ENCODE assay signal across 8 cellular contexts in genomic region chr3:73056365-73057150, GRCh38. TPM values are rescaled to one million over a fixed set of nuclear protein-coding genes. Genes with fewer than 3 reads are reported as not detected.
A peak's percentile ranks its signal among the peaks of the same experiment; 100 is the strongest.
DNase-seq lines count a peak whose midpoint lies in the region; ATAC-seq and FAIRE-seq lines count a peak whose summit lies in the region.

No MANE protein-coding gene starts in this region.

- H4K91ac ChIP-seq in mesenchymal stem cell (ENCODE audit: low read length), result no peak overlapping the region

- 0% methylated on average over 1 of the region's 3 CpGs for whole genome bisulfite sequencing in mesenchymal stem cell

- H4K8ac ChIP-seq in mesenchymal stem cell (ENCODE audit: low read length), result no peak overlapping the region

- no peak for ATAC-seq in HG02870 (IDR thresholded peaks at IDR 0.05; ENCODE audit: unreplicated experiment)
- ATAC-seq in GM21423 (IDR thresholded peaks at IDR 0.05; ENCODE audit: unreplicated experiment), result no peak

- DNase-seq in NCI-H2171 treated with DMSO at 0.1 percent for 48 hours (lab: John Stamatoyannopoulos, UW), result peak; percentile 37
- DNase-seq in NCI-H2171 (lab: John Stamatoyannopoulos, UW), result no peak
- DNase-seq in NCI-H226, result peak; percentile 9
- peak; percentile 70 for DNase-seq in mesenchymal stem cell
- no peak for DNase-seq in activated T-helper 1 cell treated with anti-CD3 and anti-CD28 coated beads, Interleukin-12 subunit alpha, Interleukin-12 subunit beta, Interleukin-2, Interleukin-4 antibody, amounts not matched to agents 30 ng/mL and 10 ng/mL and 1 ng/mL, durations not matched to agents 14 hours and 24 hours and 36 hours (ENCODE audit: low spot score)

- H3K23ac ChIP-seq in mesenchymal stem cell (ENCODE audit: low read length in 2 of 2), result no peak overlapping the region

- no peak overlapping the region for H3K4me3 Mint-ChIP-seq in activated T-helper 1 cell treated with anti-CD3 and anti-CD28 coated beads, Interleukin-12 subunit alpha, Interleukin-12 subunit beta, Interleukin-2, Interleukin-4 antibody, amounts not matched to agents 30 ng/mL and 10 ng/mL and 1 ng/mL, durations not matched to agents 14 hours and 24 hours and 36 hours

- H3K4me3 ChIP-seq in mesenchymal stem cell (ENCODE audit: insufficient read depth in 1 of 2, low read depth in 1 of 2, low read length in 2 of 2), result no peak overlapping the region

- H3K9ac ChIP-seq in mesenchymal stem cell (ENCODE audit: low read length), result peak overlapping the region; percentile 30

- no peaks in the 10 kb centered on the region for H3K9me3 Mint-ChIP-seq in activated T-helper 1 cell treated with anti-CD3 and anti-CD28 coated beads, Interleukin-12 subunit alpha, Interleukin-12 subunit beta, Interleukin-2, Interleukin-4 antibody, amounts not matched to agents 30 ng/mL and 10 ng/mL and 1 ng/mL, durations not matched to agents 14 hours and 24 hours and 36 hours

- no peaks in the 10 kb centered on the region for H3K9me3 ChIP-seq in mesenchymal stem cell (ENCODE audit: control insufficient read depth, low read length)

- FAIRE-seq in colon (lab: Jason Lieb, UNC), result peak; percentile 66

- H2BK12ac ChIP-seq in mesenchymal stem cell (ENCODE audit: low read length in 2 of 2), result no peak overlapping the region

- no peaks in the 10 kb centered on the region for H3K27me3 Mint-ChIP-seq in activated T-helper 1 cell treated with anti-CD3 and anti-CD28 coated beads, Interleukin-12 subunit alpha, Interleukin-12 subunit beta, Interleukin-2, Interleukin-4 antibody, amounts not matched to agents 30 ng/mL and 10 ng/mL and 1 ng/mL, durations not matched to agents 14 hours and 24 hours and 36 hours (ENCODE audit: insufficient read depth)

- peaks cover 0 to 5% of the 10 kb centered on the region in 2 experiments for H3K36me3 ChIP-seq in mesenchymal stem cell (ENCODE audit: control insufficient read depth in 1 of 2, insufficient read depth in 2 of 2, low read depth in 1 of 2, low read length in 2 of 2)

- H3K36me3 Mint-ChIP-seq in activated T-helper 1 cell treated with anti-CD3 and anti-CD28 coated beads, Interleukin-12 subunit alpha, Interleukin-12 subunit beta, Interleukin-2, Interleukin-4 antibody, amounts not matched to agents 30 ng/mL and 10 ng/mL and 1 ng/mL, durations not matched to agents 14 hours and 24 hours and 36 hours (ENCODE audit: low read depth), result peaks cover 9% of the 10 kb centered on the region

- H3K4ac ChIP-seq in mesenchymal stem cell (ENCODE audit: low read depth in 1 of 2, low read length in 2 of 2), result no peak overlapping the region

- H2BK15ac ChIP-seq in mesenchymal stem cell (ENCODE audit: low read depth, poor library complexity, severe bottlenecking), result no peak overlapping the region

- H3K79me1 ChIP-seq in mesenchymal stem cell (replicated peaks; ENCODE audit: low read length, poor library complexity, severe bottlenecking), result peaks cover 2% of the 10 kb centered on the region

- H2BK5ac ChIP-seq in mesenchymal stem cell (ENCODE audit: low read depth, low read length, poor library complexity, severe bottlenecking), result no peak overlapping the region

- no peak overlapping the region for H2BK120ac ChIP-seq in mesenchymal stem cell (ENCODE audit: low read depth, low read length)

- H3K14ac ChIP-seq in mesenchymal stem cell (ENCODE audit: low read length in 2 of 2), result no peak overlapping the region

- H3K27ac Mint-ChIP-seq in activated T-helper 1 cell treated with anti-CD3 and anti-CD28 coated beads, Interleukin-12 subunit alpha, Interleukin-12 subunit beta, Interleukin-2, Interleukin-4 antibody, amounts not matched to agents 30 ng/mL and 10 ng/mL and 1 ng/mL, durations not matched to agents 14 hours and 24 hours and 36 hours, result no peak overlapping the region

- no peak overlapping the region for H3K4me2 ChIP-seq in mesenchymal stem cell (ENCODE audit: low read length, poor library complexity, severe bottlenecking)

- no peaks in the 10 kb centered on the region for H3K27me3 ChIP-seq in mesenchymal stem cell (ENCODE audit: control insufficient read depth in 1 of 2, insufficient read depth in 1 of 2, low read length in 2 of 2)

- no peaks in the 10 kb centered on the region for H3K4me1 ChIP-seq in mesenchymal stem cell (ENCODE audit: control insufficient read depth, insufficient read depth, low read depth, low read length)

- H2AFZ ChIP-seq in mesenchymal stem cell (ENCODE audit: low read depth, low read length), result no peak overlapping the region

- no peak overlapping the region for H2AK5ac ChIP-seq in mesenchymal stem cell (ENCODE audit: low read length, severe bottlenecking)

- peaks cover 16% of the 10 kb centered on the region for H3K4me1 Mint-ChIP-seq in activated T-helper 1 cell treated with anti-CD3 and anti-CD28 coated beads, Interleukin-12 subunit alpha, Interleukin-12 subunit beta, Interleukin-2, Interleukin-4 antibody, amounts not matched to agents 30 ng/mL and 10 ng/mL and 1 ng/mL, durations not matched to agents 14 hours and 24 hours and 36 hours (ENCODE audit: low read depth)

- intact Hi-C loops in activated T-helper 1 cell treated with anti-CD3 and anti-CD28 coated beads, Interleukin-12 subunit alpha, Interleukin-12 subunit beta, Interleukin-2, Interleukin-4 antibody, amounts not matched to agents 30 ng/mL and 10 ng/mL and 1 ng/mL, durations not matched to agents 14 hours and 24 hours and 36 hours (cut with micrococcal nuclease), result loop anchor here (1.0 to 5.0 kb wide), 4 partner anchors 39 to 205 kb away; no protein-coding TSS in a partner anchor

- no peak overlapping the region for H3K18ac ChIP-seq in mesenchymal stem cell (ENCODE audit: low read depth in 1 of 2, low read length in 2 of 2)

- H3K27ac ChIP-seq in mesenchymal stem cell (ENCODE audit: low read length, poor library complexity, severe bottlenecking), result no peak overlapping the region

RNA-seq across cellular contexts. Expression of gene EBLN2, which starts 4.9 kb away (rescaled TPM):
- polyA plus RNA-seq in mesenchymal stem cell (2013, experiment 1 of 2), result 1.6 TPM
- 1.4 TPM for polyA plus RNA-seq in mesenchymal stem cell (2013, experiment 2 of 2)
- total RNA-seq in activated T-helper 1 cell treated with anti-CD3 and anti-CD28 coated beads, Interleukin-12 subunit alpha, Interleukin-12 subunit beta, Interleukin-2, Interleukin-4 antibody, amounts not matched to agents 30 ng/mL and 10 ng/mL and 1 ng/mL, durations not matched to agents 14 hours and 24 hours and 36 hours, result 8.4 and 9.6 TPM in 2 replicates

RNA-seq across cellular contexts. Expression of gene PPP4R2, which starts 59.9 kb away (rescaled TPM):
- polyA plus RNA-seq in mesenchymal stem cell (2013, experiment 1 of 2), result 25.2 TPM
- 26.0 TPM for polyA plus RNA-seq in mesenchymal stem cell (2013, experiment 2 of 2)
- total RNA-seq in activated T-helper 1 cell treated with anti-CD3 and anti-CD28 coated beads, Interleukin-12 subunit alpha, Interleukin-12 subunit beta, Interleukin-2, Interleukin-4 antibody, amounts not matched to agents 30 ng/mL and 10 ng/mL and 1 ng/mL, durations not matched to agents 14 hours and 24 hours and 36 hours, result 113 and 125 TPM in 2 replicates

Comparison
In these comparisons a context has a peak if more than half of its experiments do, and no peak if none do; other contexts are left out.
1. DNase-seq: peak in NCI-H2171 treated with DMSO at 0.1 percent for 48 hours (single experiment), NCI-H226 (single experiment) and mesenchymal stem cell (single experiment); none in NCI-H2171 (single experiment) and activated T-helper 1 cell treated with anti-CD3 and anti-CD28 coated beads, Interleukin-12 subunit alpha, Interleukin-12 subunit beta, Interleukin-2, Interleukin-4 antibody, amounts not matched to agents 30 ng/mL and 10 ng/mL and 1 ng/mL, durations not matched to agents 14 hours and 24 hours and 36 hours (single experiment).